1 cellular context compared by ENCODE assay signal in the genomic region with DNA sequence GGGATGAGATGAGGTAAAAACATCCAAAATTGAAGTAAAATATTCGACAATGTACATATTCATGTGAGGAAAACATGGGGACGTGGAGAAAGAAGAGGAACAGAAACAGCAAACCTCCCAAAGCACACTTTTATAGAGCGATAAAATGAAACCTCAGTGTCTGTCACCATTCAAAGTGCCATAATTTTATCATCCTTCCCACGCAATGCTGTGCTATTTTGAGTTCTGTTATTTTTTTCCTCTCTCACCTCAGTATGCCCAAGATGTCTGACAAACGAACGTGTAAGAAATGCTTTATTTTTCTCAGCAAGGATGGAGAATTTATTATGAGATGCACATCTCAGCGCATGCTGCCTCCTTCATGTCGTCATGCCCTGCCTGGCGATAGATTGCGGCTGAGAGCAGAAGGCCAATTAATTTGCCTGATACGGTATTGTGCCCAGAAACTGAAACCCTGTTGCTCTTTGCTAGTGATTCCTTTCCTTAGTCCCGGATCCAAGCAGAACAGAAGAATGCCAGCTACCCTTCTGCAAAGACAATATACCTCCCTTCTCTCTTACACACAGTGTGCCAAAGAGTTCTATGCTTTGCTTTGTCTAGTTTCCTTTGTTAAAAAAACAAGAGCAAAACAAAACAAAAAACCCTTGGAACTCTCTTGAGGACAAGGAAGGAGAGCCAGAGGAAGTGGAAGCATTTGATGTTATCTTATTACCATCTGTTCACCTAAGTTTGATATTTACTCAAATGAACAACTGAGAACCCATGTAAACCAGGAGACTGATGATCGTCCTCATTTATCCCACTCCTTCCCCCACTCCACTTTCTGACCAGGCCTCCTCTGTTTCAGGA.
A peak's percentile ranks its signal among the peaks of the same experiment; 100 is the strongest.
TF ChIP-seq lines count a peak whose summit lies in the region.

No MANE protein-coding gene starts in this region.

TF ChIP-seq in GM12878, 131 proteins besides CTCF, POLR2A, EP300 and RAD21 (continued from another document):
- no peak for TF ChIP-seq NR2C1 (IDR thresholded peaks at IDR 0.05)
- TF ChIP-seq SPI1 (IDR thresholded peaks at IDR 0.05; ENCODE audit: borderline replicate concordance, insufficient read depth, low read depth, low read length) = 0 out of 2 replicates have a peak, but pooled peaks have one; percentile 8
- TF ChIP-seq, protein P1, sequence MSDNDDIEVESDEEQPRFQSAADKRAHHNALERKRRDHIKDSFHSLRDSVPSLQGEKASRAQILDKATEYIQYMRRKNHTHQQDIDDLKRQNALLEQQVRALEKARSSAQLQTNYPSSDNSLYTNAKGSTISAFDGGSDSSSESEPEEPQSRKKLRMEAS (IDR thresholded peaks at IDR 0.05; ENCODE audit: low read depth, low read length) = no peak
